24 cellular contexts compared by ENCODE assay signal in genomic region chr12:82437744-82438143, GRCh38.
DNase-seq lines count a peak whose midpoint lies in the region; ATAC-seq, FAIRE-seq and TF ChIP-seq lines count a peak whose summit lies in the region.
"Had no signal": no experiment of that assay in that cellular context is flagged by ENCODE, and none has a peak within 500 bp of the region (broad histone marks: within the 10 kb centered on the region; RNA-seq: fewer than 3 reads in every experiment).

No MANE protein-coding gene starts in this region.

- H3K4me1 ChIP-seq in GM12878 (ENCODE audit: control insufficient read depth, insufficient read depth, low read length), result no peaks in the 10 kb centered on the region
- no peaks in the 10 kb centered on the region for H3K4me1 ChIP-seq in BE2C
- H3K4me1 ChIP-seq: parathyroid adenoma, sigmoid colon had no signal

- H3K4me3 Mint-ChIP-seq in T-helper 2 cell treated with Interferon-gamma antibody and Interleukin-4, amounts not matched to agents 5 μg/mL and 100 μg/mL, for 36 hours, result no peak overlapping the region
- H3K4me3 Mint-ChIP-seq: activated CD8-positive, alpha-beta T cell treated with anti-CD3 and anti-CD28 coated beads for 36 hours; activated naive CD8-positive, alpha-beta T cell treated with anti-CD3 and anti-CD28 coated beads for 36 hours; natural killer cell had no signal

- in situ Hi-C loops in GM12878 (cut with MboI), result no loop called here

- ATAC-seq in GM19351 (IDR thresholded peaks at IDR 0.05; ENCODE audit: unreplicated experiment) (peak; percentile 49), GM21576 (IDR thresholded peaks at IDR 0.05; ENCODE audit: unreplicated experiment) (peak; percentile 48), HG03066 (IDR thresholded peaks at IDR 0.05; ENCODE audit: low read depth, unreplicated experiment) (peak; percentile 46), GM12878 (peak; percentile 49)
- ATAC-seq: left cardiac atrium, natural killer cell, SK-N-SH treated with all-trans-retinoic acid at 6 μM for 48 hours had no signal

- SMC1A ChIA-PET in GM12878 (lab: Charles Lee; ENCODE audit: uncharacterized antibody, unreplicated experiment), result interaction anchor here (0.8 to 1.7 kb wide), 3 partner anchors 14 to 49 kb away, joined by 3 to 4 read pairs (median 3); no protein-coding TSS in a partner anchor

- H3K36me3 ChIP-seq in GM12878 (ENCODE audit: control insufficient read depth in 2 of 2, insufficient read depth in 2 of 2, low read length in 1 of 2), result no peaks in the 10 kb centered on the region; a peak in 1 of 4 replicates
- no peaks in the 10 kb centered on the region for H3K36me3 ChIP-seq in BE2C

- no peaks in the 10 kb centered on the region; the same call in 2 of the 3 replicates for H3K9me3 ChIP-seq in GM12878 (replicated peaks; ENCODE audit: control insufficient read depth, insufficient read depth, low read length)
- no peaks in the 10 kb centered on the region for H3K9me3 ChIP-seq in BE2C
- H3K9me3 ChIP-seq: sigmoid colon had no signal

- no peak overlapping the region; the same call in 1 of the 2 replicates for H3K27ac ChIP-seq in GM12878 (ENCODE audit: control insufficient read depth, insufficient read depth)
- H3K27ac ChIP-seq: parathyroid adenoma, sigmoid colon had no signal

- no peaks in the 10 kb centered on the region for H3K27me3 Mint-ChIP-seq in T-helper 2 cell treated with Interferon-gamma antibody and Interleukin-4, amounts not matched to agents 5 μg/mL and 100 μg/mL, for 36 hours (ENCODE audit: low read depth)
- H3K27me3 Mint-ChIP-seq: activated CD8-positive, alpha-beta T cell treated with anti-CD3 and anti-CD28 coated beads for 36 hours; activated naive CD8-positive, alpha-beta T cell treated with anti-CD3 and anti-CD28 coated beads for 36 hours had no signal

- 3% methylated on average over 3 of the region's 3 CpGs for WGBS in GM12878 (ENCODE audit: insufficient coverage, insufficient replicate concordance, low lambda C conversion rate, missing lambda C conversion rate)

- POLR2A ChIA-PET in GM12878 (lab: Charles Lee), result interaction anchor here (1.5 kb wide), 1 partner anchor 10 kb away, joined by 3 read pairs; no protein-coding TSS in a partner anchor

- no peak overlapping the region for H3K4me2 ChIP-seq in GM12878 (ENCODE audit: control insufficient read depth, insufficient read depth)

- no peak for TF ChIP-seq POLR2A in GM12878 (IDR thresholded peaks at IDR 0.05; ENCODE audit: low read depth, low read length)

- H3K27ac Mint-ChIP-seq in T-helper 2 cell treated with Interferon-gamma antibody and Interleukin-4, amounts not matched to agents 5 μg/mL and 100 μg/mL, for 36 hours, result no peak overlapping the region
- H3K27ac Mint-ChIP-seq: activated CD8-positive, alpha-beta T cell treated with anti-CD3 and anti-CD28 coated beads for 36 hours; natural killer cell had no signal

- H3K27me3 ChIP-seq in GM12878 (replicated peaks in 1 of 2; ENCODE audit: control insufficient read depth in 2 of 2, insufficient read depth in 2 of 2, low read length in 1 of 2), result no peaks in the 10 kb centered on the region
- H3K27me3 ChIP-seq in BE2C, result no peaks in the 10 kb centered on the region
- H3K27me3 ChIP-seq: sigmoid colon had no signal

- RAD21 ChIA-PET in GM12878 (lab: Charles Lee; ENCODE audit: unreplicated experiment), result interaction anchor here (1.0 kb wide), 1 partner anchor 40 kb away, joined by 3 read pairs; no protein-coding TSS in a partner anchor

- intact Hi-C loops in GM12878 (cut with micrococcal nuclease; ENCODE audit: unreplicated experiment), result no loop called here

- H3K9ac ChIP-seq in GM12878 (ENCODE audit: control insufficient read depth, insufficient read depth, low read length), result no peak overlapping the region
- H3K9ac ChIP-seq: parathyroid adenoma had no signal

- no TSS peak for BruUV-seq in GM12878 (replicated peaks; lab: Mats Ljungman, UMichigan)

- TF ChIP-seq CTCF in GM12878 (IDR thresholded peaks at IDR 0.05 in 2 of 3, conservative IDR thresholded peaks at IDR 0.05 in 1 of 3; ENCODE audit: control insufficient read depth in 2 of 3, extremely low read depth in 1 of 3, insufficient read depth in 1 of 3, low read depth in 3 of 3, low read length in 3 of 3) (no peak), BE2C (IDR thresholded peaks at IDR 0.05; ENCODE audit: low read depth, low read length) (no peak)

- H3K4me3 ChIP-seq in GM12878 (no peak overlapping the region), BE2C (ENCODE audit: low read depth, low read length) (no peak overlapping the region)
- H3K4me3 ChIP-seq: sigmoid colon had no signal

- DNase-seq in GM12878 (ENCODE audit: low read depth, low spot score) (no peak), OCI-M1 (lab: John Stamatoyannopoulos, UW) (no peak), BE2C (no peak), epidermal melanocyte (ENCODE audit: insufficient read length, low spot score) (no peak)
- DNase-seq in T-helper 2 cell treated with Interferon-gamma antibody and Interleukin-4, amounts not matched to agents 5 μg/mL and 100 μg/mL, for 36 hours (ENCODE audit: low spot score), result no peak
- DNase-seq: activated CD4-positive, CD25-positive, alpha-beta regulatory T cell; activated CD8-positive, alpha-beta T cell treated with anti-CD3 and anti-CD28 coated beads for 36 hours; activated naive CD8-positive, alpha-beta T cell treated with anti-CD3 and anti-CD28 coated beads for 36 hours; AML-193; DMS79 treated with DMSO at 0.1 percent for 48 hours; glutamatergic neuron; IMR-90; left cardiac atrium; natural killer cell; NCI-H1436 treated with DMSO at 0.1 percent for 48 hours; NCI-H2171; NCI-H526 treated with DMSO at 0.1 percent for 48 hours; sigmoid colon had no signal

- no peaks in the 10 kb centered on the region for H3K36me3 Mint-ChIP-seq in T-helper 2 cell treated with Interferon-gamma antibody and Interleukin-4, amounts not matched to agents 5 μg/mL and 100 μg/mL, for 36 hours (ENCODE audit: low read depth)

- no peak for TF ChIP-seq RAD21 in GM12878 (IDR thresholded peaks at IDR 0.05; ENCODE audit: insufficient read depth, low read depth, low read length)

- no peaks in the 10 kb centered on the region for H4K20me1 ChIP-seq in GM12878 (ENCODE audit: control insufficient read depth, insufficient read depth)

- no peak for FAIRE-seq in GM12878 (lab: Jason Lieb, UNC)
- FAIRE-seq: urothelium cell line had no signal

- no peaks in the 10 kb centered on the region for H3K9me3 Mint-ChIP-seq in T-helper 2 cell treated with Interferon-gamma antibody and Interleukin-4, amounts not matched to agents 5 μg/mL and 100 μg/mL, for 36 hours
- H3K9me3 Mint-ChIP-seq: activated CD8-positive, alpha-beta T cell treated with anti-CD3 and anti-CD28 coated beads for 36 hours; activated naive CD8-positive, alpha-beta T cell treated with anti-CD3 and anti-CD28 coated beads for 36 hours; natural killer cell had no signal

- CTCF ChIA-PET in GM12878 (lab: Yijun Ruan, JAX), result interaction anchor here (0.7 to 2.1 kb wide), 2 partner anchors 79 to 674 kb away, joined by 3 to 8 read pairs; partner anchors contain the start of genes CCDC59 and METTL25

- TF ChIP-seq EP300 in GM12878 (IDR thresholded peaks at IDR 0.05; ENCODE audit: borderline replicate concordance in 1 of 2, control insufficient read depth in 1 of 2, low read depth in 2 of 2, low read length in 2 of 2), result no peak

- H2AFZ ChIP-seq in GM12878 (ENCODE audit: control insufficient read depth, low read depth, low read length), result no peak overlapping the region
- H2AFZ ChIP-seq: parathyroid adenoma had no signal

- no peaks in the 10 kb centered on the region for H3K79me2 ChIP-seq in GM12878 (ENCODE audit: control insufficient read depth, insufficient read depth, low read length)
- H3K79me2 ChIP-seq: parathyroid adenoma had no signal

- no peaks in the 10 kb centered on the region for H3K4me1 Mint-ChIP-seq in T-helper 2 cell treated with Interferon-gamma antibody and Interleukin-4, amounts not matched to agents 5 μg/mL and 100 μg/mL, for 36 hours (ENCODE audit: low read depth)
- H3K4me1 Mint-ChIP-seq: natural killer cell had no signal

TF ChIP-seq in GM12878, 131 proteins besides CTCF, POLR2A, EP300 and RAD21 (continues in another document):
- TF ChIP-seq, protein P1, sequence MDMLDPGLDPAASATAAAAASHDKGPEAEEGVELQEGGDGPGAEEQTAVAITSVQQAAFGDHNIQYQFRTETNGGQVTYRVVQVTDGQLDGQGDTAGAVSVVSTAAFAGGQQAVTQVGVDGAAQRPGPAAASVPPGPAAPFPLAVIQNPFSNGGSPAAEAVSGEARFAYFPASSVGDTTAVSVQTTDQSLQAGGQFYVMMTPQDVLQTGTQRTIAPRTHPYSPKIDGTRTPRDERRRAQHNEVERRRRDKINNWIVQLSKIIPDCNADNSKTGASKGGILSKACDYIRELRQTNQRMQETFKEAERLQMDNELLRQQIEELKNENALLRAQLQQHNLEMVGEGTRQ (IDR thresholded peaks at IDR 0.05; ENCODE audit: borderline replicate concordance, low read depth, low read length), result no peak
- TF ChIP-seq, protein P2, sequence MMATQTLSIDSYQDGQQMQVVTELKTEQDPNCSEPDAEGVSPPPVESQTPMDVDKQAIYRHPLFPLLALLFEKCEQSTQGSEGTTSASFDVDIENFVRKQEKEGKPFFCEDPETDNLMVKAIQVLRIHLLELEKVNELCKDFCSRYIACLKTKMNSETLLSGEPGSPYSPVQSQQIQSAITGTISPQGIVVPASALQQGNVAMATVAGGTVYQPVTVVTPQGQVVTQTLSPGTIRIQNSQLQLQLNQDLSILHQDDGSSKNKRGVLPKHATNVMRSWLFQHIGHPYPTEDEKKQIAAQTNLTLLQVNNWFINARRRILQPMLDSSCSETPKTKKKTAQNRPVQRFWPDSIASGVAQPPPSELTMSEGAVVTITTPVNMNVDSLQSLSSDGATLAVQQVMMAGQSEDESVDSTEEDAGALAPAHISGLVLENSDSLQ (IDR thresholded peaks at IDR 0.05), result no peak
- TF ChIP-seq RFX5 (IDR thresholded peaks at IDR 0.05; ENCODE audit: low read depth, low read length), result no peak
- no peak for TF ChIP-seq YBX1 (IDR thresholded peaks at IDR 0.05)
- TF ChIP-seq BCL11A (IDR thresholded peaks at IDR 0.05; ENCODE audit: low read depth, low read length), result no peak
- no peak for TF ChIP-seq RELA (IDR thresholded peaks at IDR 0.05; ENCODE audit: borderline replicate concordance, partially characterized antibody)
- no peak for TF ChIP-seq RCOR1 (conservative IDR thresholded peaks at IDR 0.05; ENCODE audit: low read depth, low read length)
- no peak for TF ChIP-seq TCF3 (IDR thresholded peaks at IDR 0.05; ENCODE audit: borderline replicate concordance, insufficient read depth, low read depth, low read length)
- no peak for TF ChIP-seq IRF5 (IDR thresholded peaks at IDR 0.05; ENCODE audit: borderline replicate concordance)
